Comparison of ENCODE assay signal across 22 cellular contexts in the genomic region with DNA sequence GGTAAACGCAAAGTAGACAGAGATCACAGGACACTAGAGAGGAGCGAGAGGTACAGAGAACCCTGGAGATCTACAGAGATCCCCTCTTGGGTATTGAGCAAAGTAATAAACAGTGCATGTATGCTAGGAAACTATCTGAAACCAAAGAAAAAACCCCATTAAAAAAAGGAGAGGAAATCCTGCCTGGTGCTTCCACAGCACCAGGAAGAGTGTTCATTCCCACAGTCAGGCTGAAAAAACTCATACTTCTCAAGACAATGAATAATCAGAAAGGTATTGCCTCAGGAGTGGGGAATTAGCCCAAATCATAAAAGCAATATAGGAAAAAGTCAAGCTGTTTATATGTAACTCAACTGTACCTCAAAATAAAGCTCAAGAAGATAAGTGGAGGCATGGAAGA. TPM values are rescaled to one million over a fixed set of nuclear protein-coding genes. Genes with fewer than 3 reads are reported as not detected.
DNase-seq lines count a peak whose midpoint lies in the region; ATAC-seq and TF ChIP-seq lines count a peak whose summit lies in the region.
"Had no signal": no experiment of that assay in that cellular context is flagged by ENCODE, and none has a peak within 500 bp of the region (broad histone marks: within the 10 kb centered on the region; RNA-seq: fewer than 3 reads in every experiment).

No MANE protein-coding gene starts in this region.

- peaks cover 0 to 4% (median 0%) of the 10 kb centered on the region in 4 donors for H3K4me1 Mint-ChIP-seq in CD4-positive, CD25-positive, alpha-beta regulatory T cell
- H3K4me1 Mint-ChIP-seq in HFFc6 (ENCODE audit: low read depth) (peaks cover 12% of the 10 kb centered on the region), endothelial cell (ENCODE audit: unreplicated experiment) (peaks cover 24% of the 10 kb centered on the region)

- intact Hi-C loops in left cardiac atrium (cut with DNase I) (no loop called here), lower lobe of right lung (cut with DNase I) (no loop called here)

- ATAC-seq in CD4-positive, CD25-positive, alpha-beta regulatory T cell (ENCODE audit: low read depth in 2 of 2) = no peak
- ATAC-seq in left cardiac atrium (no peak), lower lobe of right lung (no peak)
- ATAC-seq: A549, GM12878, SK-N-SH treated with all-trans-retinoic acid at 6 μM for 48 hours had no signal

- H3K36me3 ChIP-seq in CD4-positive, CD25-positive, alpha-beta regulatory T cell (ENCODE audit: control insufficient read depth, insufficient read depth, low read length) = peaks cover 18% of the 10 kb centered on the region
- peaks cover 58% of the 10 kb centered on the region for H3K36me3 ChIP-seq in lower lobe of right lung

- no peaks in the 10 kb centered on the region for H3K27me3 Mint-ChIP-seq in CD4-positive, CD25-positive, alpha-beta regulatory T cell
- H3K27me3 Mint-ChIP-seq in HFFc6 (ENCODE audit: insufficient read depth) (no peaks in the 10 kb centered on the region), endothelial cell (ENCODE audit: unreplicated experiment) (no peaks in the 10 kb centered on the region)

- H3K4me3 ChIP-seq in CD4-positive, CD25-positive, alpha-beta regulatory T cell (ENCODE audit: low read depth, low read length) = no peak overlapping the region
- H3K4me3 ChIP-seq in lower lobe of right lung = no peak overlapping the region
- H3K4me3 ChIP-seq: A549, GM12878 had no signal

- H3K9me3 ChIP-seq in CD4-positive, CD25-positive, alpha-beta regulatory T cell (ENCODE audit: control insufficient read depth in 2 of 2, low read length in 2 of 2) = no peaks in the 10 kb centered on the region
- H3K9me3 ChIP-seq in lower lobe of right lung = no peaks in the 10 kb centered on the region
- H3K9me3 ChIP-seq: A549 had no signal

- no peak for DNase-seq in CD4-positive, CD25-positive, alpha-beta regulatory T cell
- DNase-seq in HFFc6 (peak; percentile 2), endothelial cell (ENCODE audit: low spot score) (no peak), non-pigmented ciliary epithelial cell (ENCODE audit: low read depth) (peak; percentile 9), NCI-H2227 treated with DMSO at 0.1 percent for 48 hours (lab: John Stamatoyannopoulos, UW) (no peak), left cardiac atrium (no peak), NCI-H82 (lab: John Stamatoyannopoulos, UW) (no peak), lower lobe of right lung (no peak)
- DNase-seq: DMS79 treated with DMSO at 0.1 percent for 48 hours, GF-D8, GOT3, KBM-7, NCI-H1694 treated with DMSO at 0.1 percent for 48 hours, NCI-H2107, NCI-H226, NCI-H524, SIG-M5 had no signal

- H3K4me1 ChIP-seq in CD4-positive, CD25-positive, alpha-beta regulatory T cell (ENCODE audit: control insufficient read depth, insufficient read depth, low read length, poor library complexity, severe bottlenecking) = no peaks in the 10 kb centered on the region
- no peaks in the 10 kb centered on the region for H3K4me1 ChIP-seq in lower lobe of right lung
- H3K4me1 ChIP-seq: A549 had no signal

- H3K4me3 Mint-ChIP-seq in CD4-positive, CD25-positive, alpha-beta regulatory T cell = no peak overlapping the region
- H3K4me3 Mint-ChIP-seq in HFFc6 = no peak overlapping the region
- H3K4me3 Mint-ChIP-seq in endothelial cell (ENCODE audit: unreplicated experiment) = no peak overlapping the region

- H3K27ac Mint-ChIP-seq in CD4-positive, CD25-positive, alpha-beta regulatory T cell = peak overlapping the region in 2 of 3 donors; percentile 2 to 23
- peak overlapping the region; percentile 12 for H3K27ac Mint-ChIP-seq in HFFc6
- H3K27ac Mint-ChIP-seq in endothelial cell (ENCODE audit: unreplicated experiment) = peak overlapping the region; percentile 99

- no peaks in the 10 kb centered on the region for H3K9me3 Mint-ChIP-seq in CD4-positive, CD25-positive, alpha-beta regulatory T cell
- no peaks in the 10 kb centered on the region for H3K9me3 Mint-ChIP-seq in HFFc6
- no peaks in the 10 kb centered on the region for H3K9me3 Mint-ChIP-seq in endothelial cell (ENCODE audit: unreplicated experiment)

- no peaks in the 10 kb centered on the region for H3K27me3 ChIP-seq in CD4-positive, CD25-positive, alpha-beta regulatory T cell (ENCODE audit: control insufficient read depth, insufficient read depth, low read length)
- H3K27me3 ChIP-seq in lower lobe of right lung (ENCODE audit: low read depth) = no peaks in the 10 kb centered on the region

- TF ChIP-seq CTCF in HFFc6 (IDR thresholded peaks at IDR 0.05) (no peak), endothelial cell (IDR thresholded peaks at IDR 0.05; ENCODE audit: unreplicated experiment) (no peak), lower lobe of right lung (IDR thresholded peaks at IDR 0.05) (no peak)

- no peak overlapping the region for H3K27ac ChIP-seq in CD4-positive, CD25-positive, alpha-beta regulatory T cell (ENCODE audit: insufficient read depth, low read length, poor library complexity, severe bottlenecking)
- H3K27ac ChIP-seq in lower lobe of right lung = no peak overlapping the region
- H3K27ac ChIP-seq: A549, C4-2B, RWPE1 had no signal

- peaks cover 37% of the 10 kb centered on the region for H3K36me3 Mint-ChIP-seq in CD4-positive, CD25-positive, alpha-beta regulatory T cell
- H3K36me3 Mint-ChIP-seq in HFFc6 (ENCODE audit: low read depth) (peaks cover 22% of the 10 kb centered on the region), endothelial cell (ENCODE audit: low read depth, unreplicated experiment) (peaks cover 9% of the 10 kb centered on the region)

RNA-seq across cellular contexts. Expression of gene ANKRD26, which starts 59.1 kb away (rescaled TPM):
- 9.6 TPM for total RNA-seq in CD4-positive, CD25-positive, alpha-beta regulatory T cell
- polyA plus RNA-seq in CD4-positive, CD25-positive, alpha-beta regulatory T cell = 1 to 10 TPM; 1.1 to 2.1 (median 1.7) TPM
- 1 to 10 TPM; 7.1 to 8.7 (median 7.7) TPM for total RNA-seq in HFFc6 (2021; fragmentation: NEBNext Ultra II Directional; extraction: Animal tissue kit (Norgen Biotek cat#: 25700))
- total RNA-seq in endothelial cell (ENCODE audit: unreplicated experiment) (12.5 TPM), left cardiac atrium (10 to 100 TPM in 1 of 2 donors, 1 to 10 TPM in 1; 8.1 to 11.5 TPM), lower lobe of right lung (7.5 TPM)

Comparison
In these comparisons a context has a peak if more than half of its experiments do, and no peak if none do; other contexts are left out.
1. DNase-seq: peak in HFFc6 (single experiment) and non-pigmented ciliary epithelial cell (single experiment); none in CD4-positive, CD25-positive, alpha-beta regulatory T cell (0 of 3), endothelial cell (single experiment), NCI-H2227 treated with DMSO at 0.1 percent for 48 hours (single experiment), left cardiac atrium (single experiment), NCI-H82 (single experiment) and lower lobe of right lung (single experiment).
2. H3K27ac Mint-ChIP-seq: peak in every context shown above with its lines; median percentile 99 in endothelial cell; 12 in CD4-positive, CD25-positive, alpha-beta regulatory T cell; 12 in HFFc6.